In genomic region chrX:48894891-48895290, GRCh38 we compare ENCODE assay signal across 22 cellular contexts. TPM values are rescaled to one million over a fixed set of nuclear protein-coding genes. Genes with fewer than 3 reads are reported as not detected.
DNase-seq lines count a peak whose midpoint lies in the region; ATAC-seq and TF ChIP-seq lines count a peak whose summit lies in the region.
"Had no signal": no experiment of that assay in that cellular context is flagged by ENCODE, and none has a peak within 500 bp of the region (broad histone marks: within the 10 kb centered on the region; RNA-seq: fewer than 3 reads in every experiment).

No MANE protein-coding gene starts in this region.

- peak overlapping the region; percentile 15 for H3K4me3 Mint-ChIP-seq in activated CD8-positive, alpha-beta T cell treated with anti-CD3 and anti-CD28 coated beads for 36 hours
- H3K4me3 Mint-ChIP-seq in activated CD8-positive, alpha-beta T cell treated with anti-CD3 and anti-CD28 coated beads, Interleukin-2, amount 10 ng/mL, durations not matched to agents 7 days and 5 days = no peak overlapping the region
- peak overlapping the region in 3 of 8 donors; percentile 20 to 73 (median 70) for H3K4me3 Mint-ChIP-seq in CD4-positive, alpha-beta memory T cell
- peak overlapping the region; percentile 29 for H3K4me3 Mint-ChIP-seq in central memory CD8-positive, alpha-beta T cell
- H3K4me3 Mint-ChIP-seq in nephron progenitor cell = peak overlapping the region; percentile 63

- POLR2A ChIA-PET in activated CD8-positive, alpha-beta T cell treated with anti-CD3 and anti-CD28 coated beads for 36 hours (lab: Charles Lee) = interaction anchor here (0.6 kb wide), 1 partner anchor 118 kb away, joined by 3 read pairs; no protein-coding TSS in a partner anchor
- POLR2A ChIA-PET in activated CD8-positive, alpha-beta T cell treated with anti-CD3 and anti-CD28 coated beads, Interleukin-2, amount 10 ng/mL, durations not matched to agents 7 days and 5 days (lab: Charles Lee) = no interaction called here
- POLR2A ChIA-PET in CD4-positive, alpha-beta memory T cell (lab: Charles Lee; ENCODE audit: partially characterized antibody) = interaction anchor here (1.3 kb wide), 1 partner anchor 27 kb away, joined by 3 read pairs; no protein-coding TSS in a partner anchor

- H3K27me3 ChIP-seq in CD4-positive, alpha-beta memory T cell (ENCODE audit: insufficient read depth, low read length) = no peaks in the 10 kb centered on the region

- no peak for DNase-seq in activated CD8-positive, alpha-beta T cell treated with anti-CD3 and anti-CD28 coated beads for 36 hours
- no peak for DNase-seq in activated CD8-positive, alpha-beta T cell treated with anti-CD3 and anti-CD28 coated beads, Interleukin-2, amount 10 ng/mL, durations not matched to agents 7 days and 5 days
- DNase-seq in CD4-positive, alpha-beta memory T cell = no peak
- DNase-seq in central memory CD8-positive, alpha-beta T cell (ENCODE audit: low spot score in 2 of 2) = no peak
- DNase-seq in nephron progenitor cell (no peak), iPS-NIHi7 (ENCODE audit: extremely low spot score) (no peak), NCI-H1417 (lab: John Stamatoyannopoulos, UW) (no peak)
- DNase-seq: activated CD4-positive, CD25-positive, alpha-beta regulatory T cell treated with anti-CD3 and anti-CD28 coated beads, Interleukin-2, amount 50 U/mL, for 72 hours; glutamatergic neuron; HCEC 1CT; IMR-90; lower lobe of right lung; NCI-H1092 treated with DMSO at 0.1 percent for 48 hours; NCI-H2029 treated with DMSO at 0.1 percent for 48 hours; NCI-H226; occipital lobe had no signal

- no peaks in the 10 kb centered on the region for H3K27me3 Mint-ChIP-seq in activated CD8-positive, alpha-beta T cell treated with anti-CD3 and anti-CD28 coated beads for 36 hours
- no peaks in the 10 kb centered on the region for H3K27me3 Mint-ChIP-seq in activated CD8-positive, alpha-beta T cell treated with anti-CD3 and anti-CD28 coated beads, Interleukin-2, amount 10 ng/mL, durations not matched to agents 7 days and 5 days (ENCODE audit: low read depth)
- H3K27me3 Mint-ChIP-seq in CD4-positive, alpha-beta memory T cell = peaks cover 0 to 1% of the 10 kb centered on the region in 2 donors
- H3K27me3 Mint-ChIP-seq in central memory CD8-positive, alpha-beta T cell = no peaks in the 10 kb centered on the region
- peaks cover 6% of the 10 kb centered on the region for H3K27me3 Mint-ChIP-seq in nephron progenitor cell (ENCODE audit: low read depth, poor library complexity)

- no peaks in the 10 kb centered on the region for H3K9me3 ChIP-seq in CD4-positive, alpha-beta memory T cell (ENCODE audit: control insufficient read depth in 1 of 2, low read length in 2 of 2)
- H3K9me3 ChIP-seq: A549, lower lobe of right lung had no signal

- peaks cover 34% of the 10 kb centered on the region for H3K4me1 ChIP-seq in CD4-positive, alpha-beta memory T cell (ENCODE audit: insufficient read depth, low read length)

- no peak overlapping the region for H3K4me3 ChIP-seq in CD4-positive, alpha-beta memory T cell (ENCODE audit: low read length in 2 of 2)
- H3K4me3 ChIP-seq: A549, BLaER1, lower lobe of right lung had no signal

- intact Hi-C loops in activated CD8-positive, alpha-beta T cell treated with anti-CD3 and anti-CD28 coated beads for 36 hours (cut with micrococcal nuclease) = no loop called here
- intact Hi-C loops in CD4-positive, alpha-beta memory T cell (cut with micrococcal nuclease) = loop anchor here (5.0 kb wide), 1 partner anchor 93 kb away; the partner anchor contains the start of gene HDAC6

- H3K27ac ChIP-seq in CD4-positive, alpha-beta memory T cell (ENCODE audit: low read depth, low read length) = no peak overlapping the region
- H3K27ac ChIP-seq: A549, BLaER1, epithelial cell of prostate, lower lobe of right lung had no signal

- peaks cover 8% of the 10 kb centered on the region for H3K36me3 Mint-ChIP-seq in activated CD8-positive, alpha-beta T cell treated with anti-CD3 and anti-CD28 coated beads for 36 hours (ENCODE audit: low read depth)
- peaks cover 17% of the 10 kb centered on the region for H3K36me3 Mint-ChIP-seq in activated CD8-positive, alpha-beta T cell treated with anti-CD3 and anti-CD28 coated beads, Interleukin-2, amount 10 ng/mL, durations not matched to agents 7 days and 5 days (ENCODE audit: low read depth)
- H3K36me3 Mint-ChIP-seq in CD4-positive, alpha-beta memory T cell = peaks cover 5 to 20% of the 10 kb centered on the region in 2 donors
- H3K36me3 Mint-ChIP-seq in central memory CD8-positive, alpha-beta T cell (ENCODE audit: insufficient read depth) = peaks cover 16% of the 10 kb centered on the region
- peaks cover 14% of the 10 kb centered on the region for H3K36me3 Mint-ChIP-seq in nephron progenitor cell (ENCODE audit: low read depth)

- H3K36me3 ChIP-seq in CD4-positive, alpha-beta memory T cell (ENCODE audit: insufficient read depth, low read length) = peaks cover 3% of the 10 kb centered on the region

- no peak for ATAC-seq in activated CD8-positive, alpha-beta T cell treated with anti-CD3 and anti-CD28 coated beads for 36 hours
- ATAC-seq in activated CD8-positive, alpha-beta T cell treated with anti-CD3 and anti-CD28 coated beads, Interleukin-2, amount 10 ng/mL, durations not matched to agents 7 days and 5 days = no peak
- no peak for ATAC-seq in central memory CD8-positive, alpha-beta T cell (replicated peaks; ENCODE audit: extremely low read depth, poor library complexity, severe bottlenecking)
- no peak for ATAC-seq in HG03039 (IDR thresholded peaks at IDR 0.05; ENCODE audit: unreplicated experiment)
- ATAC-seq: A549; activated naive CD4-positive, alpha-beta T cell treated with anti-CD3 and anti-CD28 coated beads, Interleukin-2, amount 50 U/mL, for 72 hours; lower lobe of right lung had no signal

- TF ChIP-seq CTCF in activated CD8-positive, alpha-beta T cell treated with anti-CD3 and anti-CD28 coated beads for 36 hours (IDR thresholded peaks at IDR 0.05) = no peak
- TF ChIP-seq CTCF in nephron progenitor cell (IDR thresholded peaks at IDR 0.05) = no peak

- H3K9me3 Mint-ChIP-seq in activated CD8-positive, alpha-beta T cell treated with anti-CD3 and anti-CD28 coated beads for 36 hours = no peaks in the 10 kb centered on the region
- no peaks in the 10 kb centered on the region for H3K9me3 Mint-ChIP-seq in activated CD8-positive, alpha-beta T cell treated with anti-CD3 and anti-CD28 coated beads, Interleukin-2, amount 10 ng/mL, durations not matched to agents 7 days and 5 days (ENCODE audit: insufficient read depth)
- H3K9me3 Mint-ChIP-seq in CD4-positive, alpha-beta memory T cell = peaks cover 0 to 1% (median 0%) of the 10 kb centered on the region in 8 donors
- H3K9me3 Mint-ChIP-seq in central memory CD8-positive, alpha-beta T cell = no peaks in the 10 kb centered on the region
- H3K9me3 Mint-ChIP-seq in nephron progenitor cell = peaks cover 38% of the 10 kb centered on the region
- H3K9me3 Mint-ChIP-seq: activated naive CD4-positive, alpha-beta T cell treated with anti-CD3 and anti-CD28 coated beads, Interleukin-2, amount 50 U/mL, for 72 hours had no signal

- CTCF ChIA-PET in activated CD8-positive, alpha-beta T cell treated with anti-CD3 and anti-CD28 coated beads for 36 hours (lab: Charles Lee) = interaction anchor here (0.9 kb wide), 1 partner anchor 247 kb away, joined by 3 read pairs; no protein-coding TSS in a partner anchor
- CTCF ChIA-PET in activated CD8-positive, alpha-beta T cell treated with anti-CD3 and anti-CD28 coated beads, Interleukin-2, amount 10 ng/mL, durations not matched to agents 7 days and 5 days (lab: Charles Lee) = no interaction called here
- CTCF ChIA-PET in CD4-positive, alpha-beta memory T cell (lab: Charles Lee; ENCODE audit: partially characterized antibody) = interaction anchor here (1.0 to 1.3 kb wide), 2 partner anchors 51 to 247 kb away, joined by 3 read pairs; no protein-coding TSS in a partner anchor

- peaks cover 38% of the 10 kb centered on the region for H3K4me1 Mint-ChIP-seq in activated CD8-positive, alpha-beta T cell treated with anti-CD3 and anti-CD28 coated beads for 36 hours (ENCODE audit: low read depth)
- H3K4me1 Mint-ChIP-seq in activated CD8-positive, alpha-beta T cell treated with anti-CD3 and anti-CD28 coated beads, Interleukin-2, amount 10 ng/mL, durations not matched to agents 7 days and 5 days (ENCODE audit: low read depth) = peaks cover 34% of the 10 kb centered on the region
- peaks cover 12 to 51% (median 28%) of the 10 kb centered on the region in 4 donors for H3K4me1 Mint-ChIP-seq in CD4-positive, alpha-beta memory T cell
- peaks cover 23% of the 10 kb centered on the region for H3K4me1 Mint-ChIP-seq in central memory CD8-positive, alpha-beta T cell
- peaks cover 44% of the 10 kb centered on the region for H3K4me1 Mint-ChIP-seq in nephron progenitor cell

- no peak overlapping the region for H3K27ac Mint-ChIP-seq in activated CD8-positive, alpha-beta T cell treated with anti-CD3 and anti-CD28 coated beads for 36 hours
- H3K27ac Mint-ChIP-seq in activated CD8-positive, alpha-beta T cell treated with anti-CD3 and anti-CD28 coated beads, Interleukin-2, amount 10 ng/mL, durations not matched to agents 7 days and 5 days = no peak overlapping the region
- peak overlapping the region in 5 of 7 donors; percentile 53 to 83 (median 79) for H3K27ac Mint-ChIP-seq in CD4-positive, alpha-beta memory T cell
- H3K27ac Mint-ChIP-seq in central memory CD8-positive, alpha-beta T cell (ENCODE audit: low read depth) = no peak overlapping the region
- H3K27ac Mint-ChIP-seq in nephron progenitor cell = no peak overlapping the region

RNA-seq across cellular contexts. Expression of gene TIMM17B, which starts 2.7 kb away (rescaled TPM):
- 10 to 100 TPM; 50.1 to 52.2 TPM for total RNA-seq in activated CD8-positive, alpha-beta T cell treated with anti-CD3 and anti-CD28 coated beads for 36 hours
- 10 to 100 TPM; 41.6 to 44.1 TPM for total RNA-seq in activated CD8-positive, alpha-beta T cell treated with anti-CD3 and anti-CD28 coated beads, Interleukin-2, amount 10 ng/mL, durations not matched to agents 7 days and 5 days
- 10 to 100 TPM; 42.6 to 46.2 TPM for total RNA-seq in CD4-positive, alpha-beta memory T cell
- 10 to 100 TPM; 65.3 to 69.7 TPM for polyA plus RNA-seq in CD4-positive, alpha-beta memory T cell

RNA-seq across cellular contexts. Expression of gene PQBP1, which starts 2.8 kb away (rescaled TPM):
- total RNA-seq in activated CD8-positive, alpha-beta T cell treated with anti-CD3 and anti-CD28 coated beads for 36 hours = 10 to 100 TPM; 63.9 to 66.5 TPM
- 10 to 100 TPM; 63.9 to 70.8 TPM for total RNA-seq in activated CD8-positive, alpha-beta T cell treated with anti-CD3 and anti-CD28 coated beads, Interleukin-2, amount 10 ng/mL, durations not matched to agents 7 days and 5 days
- total RNA-seq in CD4-positive, alpha-beta memory T cell = 10 to 100 TPM; 59.6 to 64.4 TPM
- 10 to 100 TPM; 80.0 to 94.1 TPM for polyA plus RNA-seq in CD4-positive, alpha-beta memory T cell

RNA-seq across cellular contexts. Expression of gene SLC35A2, which starts 16.6 kb away (rescaled TPM):
- 10 to 100 TPM; 14.7 to 15.0 TPM for total RNA-seq in activated CD8-positive, alpha-beta T cell treated with anti-CD3 and anti-CD28 coated beads for 36 hours
- 10 to 100 TPM; 14.8 to 15.3 TPM for total RNA-seq in activated CD8-positive, alpha-beta T cell treated with anti-CD3 and anti-CD28 coated beads, Interleukin-2, amount 10 ng/mL, durations not matched to agents 7 days and 5 days
- 10 to 100 TPM; 13.8 to 15.8 TPM for total RNA-seq in CD4-positive, alpha-beta memory T cell
- 10 to 100 TPM; 11.8 to 14.4 TPM for polyA plus RNA-seq in CD4-positive, alpha-beta memory T cell

RNA-seq across cellular contexts. Expression of gene PIM2, which starts 23.9 kb away (rescaled TPM):
- total RNA-seq in activated CD8-positive, alpha-beta T cell treated with anti-CD3 and anti-CD28 coated beads for 36 hours = 100 to 1,000 TPM; 169 to 177 TPM
- total RNA-seq in activated CD8-positive, alpha-beta T cell treated with anti-CD3 and anti-CD28 coated beads, Interleukin-2, amount 10 ng/mL, durations not matched to agents 7 days and 5 days = 10 to 100 TPM; 51.3 to 53.6 TPM
- 100 to 1,000 TPM; 117 to 118 TPM for total RNA-seq in CD4-positive, alpha-beta memory T cell
- 100 to 1,000 TPM; 396 to 489 TPM for polyA plus RNA-seq in CD4-positive, alpha-beta memory T cell

RNA-seq across cellular contexts. Expression of gene PCSK1N, which starts 59.5 kb away (rescaled TPM):
- 1 to 10 TPM; 1.1 to 1.4 TPM for total RNA-seq in activated CD8-positive, alpha-beta T cell treated with anti-CD3 and anti-CD28 coated beads for 36 hours
- total RNA-seq in activated CD8-positive, alpha-beta T cell treated with anti-CD3 and anti-CD28 coated beads, Interleukin-2, amount 10 ng/mL, durations not matched to agents 7 days and 5 days = not detected
- 1 to 10 TPM; 6.4 to 8.5 TPM for total RNA-seq in CD4-positive, alpha-beta memory T cell
- 10 to 100 TPM in 1 of 2 donors, 1 to 10 TPM in 1; 4.6 to 15.3 TPM for polyA plus RNA-seq in CD4-positive, alpha-beta memory T cell
- total RNA-seq: IMR-90, skeletal muscle tissue had no signal

Comparison
In these comparisons a context has a peak if more than half of its experiments do, and no peak if none do; other contexts are left out.
1. H3K27ac Mint-ChIP-seq: peak in CD4-positive, alpha-beta memory T cell (5 of 7); none in activated CD8-positive, alpha-beta T cell treated with anti-CD3 and anti-CD28 coated beads for 36 hours (single experiment), activated CD8-positive, alpha-beta T cell treated with anti-CD3 and anti-CD28 coated beads, Interleukin-2, amount 10 ng/mL, durations not matched to agents 7 days and 5 days (single experiment), central memory CD8-positive, alpha-beta T cell (single experiment) and nephron progenitor cell (single experiment).